In the genomic region with DNA sequence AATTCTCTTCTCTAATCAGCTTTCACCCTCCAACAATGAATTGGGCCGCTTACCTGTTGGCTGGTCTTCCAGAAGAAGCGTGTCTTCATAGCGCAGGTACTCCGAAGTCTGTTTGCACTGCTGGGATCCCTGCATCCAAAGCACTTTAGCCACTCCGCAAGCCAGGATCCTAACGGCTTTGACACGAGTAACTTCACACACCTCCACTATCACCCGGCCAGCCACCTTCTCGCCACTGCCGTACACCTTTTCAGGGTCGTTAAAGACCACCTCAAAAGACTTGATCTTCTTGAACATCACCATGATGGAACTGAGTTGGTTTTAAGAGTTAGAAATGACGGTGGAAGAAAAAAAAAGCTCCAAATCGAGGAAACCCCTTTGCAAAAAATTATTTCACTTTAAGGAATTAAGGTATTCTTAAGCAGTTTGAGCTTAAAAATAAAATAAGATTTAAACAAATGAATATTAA, we compare ENCODE assay signal across 6 cellular contexts. TPM values are rescaled to one million over a fixed set of nuclear protein-coding genes. Genes with fewer than 3 reads are reported as not detected.
DNase-seq lines count a peak whose midpoint lies in the region; ATAC-seq and TF ChIP-seq lines count a peak whose summit lies in the region.

No MANE protein-coding gene starts in this region.

- WGBS in thyroid gland, 2 donors = 0% methylated on average over 13 of the region's 13 CpGs

- no peak for TF ChIP-seq POLR2A in thyroid gland (IDR thresholded peaks at IDR 0.05)

- no peak for ATAC-seq in esophagus mucosa

- H3K9me3 ChIP-seq in A673 (ENCODE audit: low read depth, low read length, poor library complexity, severe bottlenecking) (no peaks in the 10 kb centered on the region), NT2/D1 (ENCODE audit: insufficient read depth, low read length) (no peaks in the 10 kb centered on the region), thyroid gland (no peaks in the 10 kb centered on the region)

- POLR2A ChIA-PET in A673 (lab: Charles Lee; ENCODE audit: low non-redundant PET) = interaction anchor here (0.6 kb wide), 1 partner anchor 9 kb away, joined by 3 read pairs; no protein-coding TSS in a partner anchor

- H3K4me1 ChIP-seq in A673 (ENCODE audit: insufficient read depth, low read length, poor library complexity, severe bottlenecking) (peaks cover 35% of the 10 kb centered on the region), NT2/D1 (ENCODE audit: insufficient read depth, insufficient read length) (no peaks in the 10 kb centered on the region), thyroid gland (peaks cover 25 to 38% of the 10 kb centered on the region in 2 donors)

- BruUV-seq in A673 (replicated peaks; lab: Mats Ljungman, UMichigan) = no TSS peak

- H3K27ac ChIP-seq in A673 (ENCODE audit: low read depth, low read length, poor library complexity, severe bottlenecking) (peak overlapping the region; percentile 72), thyroid gland (peak overlapping the region; percentile 94 to 96 (median 95))

- H3K36me3 ChIP-seq in A673 (ENCODE audit: insufficient read depth, low read length, poor library complexity, severe bottlenecking) (peaks cover 42% of the 10 kb centered on the region), NT2/D1 (ENCODE audit: insufficient read depth, insufficient read length, low read length) (peaks cover 31% of the 10 kb centered on the region), thyroid gland (peaks cover 40 to 44% of the 10 kb centered on the region in 2 donors)

- H3K9ac ChIP-seq in NT2/D1 (ENCODE audit: insufficient read length, low read depth) = peak overlapping the region; percentile 89

- TF ChIP-seq CTCF in A673 (conservative IDR thresholded peaks at IDR 0.05; ENCODE audit: low read depth, low read length) = no peak
- no peak for TF ChIP-seq CTCF in fibroblast of mammary gland (conservative IDR thresholded peaks at IDR 0.05; ENCODE audit: control insufficient read depth, insufficient read depth, low read depth, low read length)
- no peak for TF ChIP-seq CTCF in thyroid gland (IDR thresholded peaks at IDR 0.05)

- no peak for DNase-seq in A673 (ENCODE audit: low spot score)
- no peak for DNase-seq in NT2/D1 (ENCODE audit: low read depth, low spot score)
- no peak for DNase-seq in fibroblast of mammary gland (ENCODE audit: low read depth)
- DNase-seq in thyroid gland = peak; percentile 12 to 22
- DNase-seq in NCI-H1105 treated with DMSO at 0.1 percent for 48 hours (lab: John Stamatoyannopoulos, UW) = no peak

- CTCF ChIA-PET in A673 (lab: Charles Lee) = interaction anchor here (0.6 to 1.0 kb wide), 2 partner anchors 17 to 224 kb away, joined by 3 to 6 read pairs; no protein-coding TSS in a partner anchor

- H3K27me3 ChIP-seq in A673 (replicated peaks; ENCODE audit: insufficient read depth, low read depth, low read length, poor library complexity) (no peaks in the 10 kb centered on the region), NT2/D1 (ENCODE audit: insufficient read depth, insufficient read length) (no peaks in the 10 kb centered on the region), thyroid gland (no peaks in the 10 kb centered on the region)

- H3K4me3 ChIP-seq in A673 (ENCODE audit: low read depth, low read length, poor library complexity, severe bottlenecking) (peak overlapping the region; percentile 67), NT2/D1 (ENCODE audit: insufficient read length, low read depth) (peak overlapping the region; percentile 71), fibroblast of mammary gland (ENCODE audit: control insufficient read depth, low read depth, low read length) (peak overlapping the region; percentile 90), thyroid gland (replicated peaks in 1 of 3) (peak overlapping the region; percentile 31 to 97 (median 82))

- intact Hi-C loops in A673 (cut with micrococcal nuclease; ENCODE audit: unreplicated experiment) = loop anchor here (5.0 kb wide), 1 partner anchor 139 kb away; the partner anchor contains the start of gene PIAS3
- intact Hi-C loops in thyroid gland (cut with DNase I) = no loop called here

RNA-seq across cellular contexts. Expression of gene TXNIP, which starts 0.4 kb away (rescaled TPM):
- total RNA-seq in A673 (2021) (27.3 and 36.4 TPM in 2 replicates), thyroid gland (1,000 to 10,000 TPM in 2 of 4 donors, 100 to 1,000 TPM in 2; 739 to 2,947 (median 1,128) TPM), esophagus mucosa (77.7 TPM)

RNA-seq across cellular contexts. Expression of gene HJV, which starts 25.5 kb away (rescaled TPM):
- total RNA-seq in A673 (2021) (0.24 and 0.31 TPM in 2 replicates), thyroid gland (not detected), esophagus mucosa (not detected)

RNA-seq across cellular contexts. Expression of gene POLR3GL, which starts 31.5 kb away (rescaled TPM):
- total RNA-seq in A673 (2021) = 8.5 and 11.6 TPM in 2 replicates
- total RNA-seq in thyroid gland = 10 to 100 TPM; 12.5 to 36.4 (median 22.7) TPM
- total RNA-seq in esophagus mucosa = 6.1 TPM

RNA-seq across cellular contexts. Expression of gene ANKRD34A, which starts 31.6 kb away (rescaled TPM):
- total RNA-seq in A673 (2021) (1.6 and 2.2 TPM in 2 replicates), thyroid gland (1 to 10 TPM in 2 of 4 donors, under 1 TPM in 2; 0.13 to 2.0 (median 0.97) TPM), esophagus mucosa (0.12 TPM)

RNA-seq across cellular contexts. Expression of gene LIX1L, which starts 38.2 kb away (rescaled TPM):
- total RNA-seq in A673 (2021) (39.6 and 40.1 TPM in 2 replicates), thyroid gland (10 to 100 TPM; 18.7 to 26.9 (median 20.3) TPM), esophagus mucosa (4.3 TPM)

Comparison
In these comparisons a context has a peak if more than half of its experiments do, and no peak if none do; other contexts are left out.
1. DNase-seq: peak in thyroid gland (2 of 2); none in A673 (single experiment), NT2/D1 (single experiment), fibroblast of mammary gland (single experiment) and NCI-H1105 treated with DMSO at 0.1 percent for 48 hours (single experiment).
2. Peak in every context shown above with its lines, with median percentiles within 50 percentile points of each other: H3K4me3 ChIP-seq.